Comparison of ENCODE assay signal across 19 cellular contexts in the genomic region with DNA sequence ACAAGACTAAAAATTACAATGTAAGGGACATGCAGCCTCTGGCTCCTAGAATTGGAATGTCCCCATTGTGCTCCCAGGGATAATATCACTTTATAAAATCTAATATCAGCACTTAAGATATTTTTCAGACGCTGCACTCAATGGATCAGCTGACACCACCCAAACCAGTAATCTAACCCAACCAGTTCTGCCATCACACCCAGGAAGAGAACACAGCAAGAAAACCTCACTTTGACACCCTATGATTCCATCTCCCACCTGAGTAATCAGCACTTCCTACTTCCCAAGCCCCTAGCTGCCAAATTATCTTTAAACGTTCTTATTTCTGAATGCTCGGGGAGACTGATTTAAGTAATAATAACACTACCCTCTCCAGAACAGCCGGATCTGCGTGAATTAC. TPM values are rescaled to one million over a fixed set of nuclear protein-coding genes. Genes with fewer than 3 reads are reported as not detected.
DNase-seq lines count a peak whose midpoint lies in the region; ATAC-seq and TF ChIP-seq lines count a peak whose summit lies in the region.
"Had no signal": no experiment of that assay in that cellular context is flagged by ENCODE, and none has a peak within 500 bp of the region (broad histone marks: within the 10 kb centered on the region; RNA-seq: fewer than 3 reads in every experiment).

No MANE protein-coding gene starts in this region.

- no peak overlapping the region for H3K4ac ChIP-seq in trophoblast cell (ENCODE audit: low read depth, low read length)

- no peak overlapping the region for H2AFZ ChIP-seq in trophoblast cell (ENCODE audit: insufficient read depth, low read length, poor library complexity)
- H2AFZ ChIP-seq: neural progenitor cell had no signal

- no peak overlapping the region for H3K27ac ChIP-seq in trophoblast cell (ENCODE audit: low read depth, low read length)
- H3K27ac ChIP-seq: 22Rv1, esophagus muscularis mucosa, neural progenitor cell, right lobe of liver had no signal

- no peak for DNase-seq in T-helper 1 cell
- no peak for DNase-seq in T-helper 17 cell
- DNase-seq in effector memory CD8-positive, alpha-beta T cell, result no peak
- DNase-seq in trophoblast cell, result peak; percentile 6 to 38
- DNase-seq in D341Med (ENCODE audit: low spot score), result no peak
- no peak for DNase-seq in HEK293T (ENCODE audit: extremely low spot score)
- DNase-seq in stimulated activated CD4-positive, alpha-beta T cell treated with anti-CD3 and anti-CD28 coated beads, Interleukin-2, amount 100 ng/mL, for 48 hours, result no peak
- DNase-seq: activated naive CD4-positive, alpha-beta T cell treated with anti-CD3 and anti-CD28 coated beads, Interleukin-2, amount 50 U/mL, for 16 hours; cerebellar nuclear complex; GOT3; NCI-H1436 treated with DMSO at 0.1 percent for 48 hours; right lobe of liver; stomach had no signal

- no peak overlapping the region for H4K8ac ChIP-seq in trophoblast cell (ENCODE audit: low read depth, low read length)

- H3K4me3 ChIP-seq in trophoblast cell (ENCODE audit: low read depth, low read length), result no peak overlapping the region
- H3K4me3 ChIP-seq: K562, neural progenitor cell had no signal

- H3K79me1 ChIP-seq in trophoblast cell (ENCODE audit: low read length), result peaks cover 2% of the 10 kb centered on the region

- no peak overlapping the region for H4K12ac ChIP-seq in trophoblast cell (ENCODE audit: low read depth, low read length)

- H3K4me3 Mint-ChIP-seq in T-helper 1 cell treated with Interleukin-12 subunit alpha and Interleukin-12 subunit beta and Interleukin-4 antibody, amounts not matched to agents 30 μg/mL and 1 μg/mL, for 36 hours, result peak overlapping the region; percentile 55
- H3K4me3 Mint-ChIP-seq in T-helper 17 cell, result peak overlapping the region; percentile 90
- H3K4me3 Mint-ChIP-seq in effector memory CD8-positive, alpha-beta T cell, result peak overlapping the region; percentile 87 to 99
- H3K4me3 Mint-ChIP-seq: neural progenitor cell had no signal

- no peak overlapping the region for H2AK5ac ChIP-seq in trophoblast cell (ENCODE audit: low read length)

- H3K4me2 ChIP-seq in trophoblast cell (ENCODE audit: low read length), result no peak overlapping the region
- H3K4me2 ChIP-seq: neural progenitor cell had no signal

- H3K9ac ChIP-seq in trophoblast cell (ENCODE audit: low read length), result no peak overlapping the region
- H3K9ac ChIP-seq: neural progenitor cell had no signal

- H3K27ac Mint-ChIP-seq in T-helper 1 cell treated with Interleukin-12 subunit alpha and Interleukin-12 subunit beta and Interleukin-4 antibody, amounts not matched to agents 30 μg/mL and 1 μg/mL, for 36 hours, result peak overlapping the region; percentile 10
- no peak overlapping the region for H3K27ac Mint-ChIP-seq in T-helper 17 cell
- H3K27ac Mint-ChIP-seq in effector memory CD8-positive, alpha-beta T cell, result peak overlapping the region in 1 of 2 donors; percentile 95
- H3K27ac Mint-ChIP-seq: neural progenitor cell had no signal

- CTCF ChIA-PET in HEK293T (lab: Yijun Ruan, JAX), result no interaction called here

- no peak overlapping the region for H3K14ac ChIP-seq in trophoblast cell (ENCODE audit: low read length)

- H3K36me3 ChIP-seq in trophoblast cell (ENCODE audit: control insufficient read depth in 1 of 2, insufficient read depth in 2 of 2, low read length in 2 of 2), result peaks cover 0 to 2% of the 10 kb centered on the region in 2 experiments
- H3K36me3 ChIP-seq: right lobe of liver had no signal

- peaks cover 47% of the 10 kb centered on the region for H3K4me1 Mint-ChIP-seq in T-helper 1 cell treated with Interleukin-12 subunit alpha and Interleukin-12 subunit beta and Interleukin-4 antibody, amounts not matched to agents 30 μg/mL and 1 μg/mL, for 36 hours (ENCODE audit: low read depth)
- peaks cover 42% of the 10 kb centered on the region for H3K4me1 Mint-ChIP-seq in T-helper 17 cell
- H3K4me1 Mint-ChIP-seq in effector memory CD8-positive, alpha-beta T cell (ENCODE audit: low read depth in 2 of 2), result peaks cover 57 to 61% of the 10 kb centered on the region in 2 donors
- H3K4me1 Mint-ChIP-seq: neural progenitor cell had no signal

- no peaks in the 10 kb centered on the region for H3K27me3 Mint-ChIP-seq in T-helper 1 cell treated with Interleukin-12 subunit alpha and Interleukin-12 subunit beta and Interleukin-4 antibody, amounts not matched to agents 30 μg/mL and 1 μg/mL, for 36 hours (ENCODE audit: low read depth)
- no peaks in the 10 kb centered on the region for H3K27me3 Mint-ChIP-seq in T-helper 17 cell
- no peaks in the 10 kb centered on the region for H3K27me3 Mint-ChIP-seq in effector memory CD8-positive, alpha-beta T cell

- H2BK120ac ChIP-seq in trophoblast cell (ENCODE audit: insufficient read depth, low read length, poor library complexity), result no peak overlapping the region

- H2BK5ac ChIP-seq in trophoblast cell (ENCODE audit: low read depth, low read length, poor library complexity), result no peak overlapping the region

- H3K9me3 Mint-ChIP-seq in T-helper 1 cell treated with Interleukin-12 subunit alpha and Interleukin-12 subunit beta and Interleukin-4 antibody, amounts not matched to agents 30 μg/mL and 1 μg/mL, for 36 hours, result peaks cover 19% of the 10 kb centered on the region
- no peaks in the 10 kb centered on the region for H3K9me3 Mint-ChIP-seq in effector memory CD8-positive, alpha-beta T cell

- no peak overlapping the region for H3K18ac ChIP-seq in trophoblast cell (ENCODE audit: low read length)

- peaks cover 52% of the 10 kb centered on the region for H3K36me3 Mint-ChIP-seq in T-helper 1 cell treated with Interleukin-12 subunit alpha and Interleukin-12 subunit beta and Interleukin-4 antibody, amounts not matched to agents 30 μg/mL and 1 μg/mL, for 36 hours (ENCODE audit: low read depth)
- H3K36me3 Mint-ChIP-seq in T-helper 17 cell (ENCODE audit: low read depth), result peaks cover 7% of the 10 kb centered on the region
- peaks cover 9% of the 10 kb centered on the region for H3K36me3 Mint-ChIP-seq in effector memory CD8-positive, alpha-beta T cell (ENCODE audit: insufficient read depth)
- H3K36me3 Mint-ChIP-seq: neural progenitor cell had no signal

- WGBS in trophoblast cell (ENCODE audit: extremely low coverage, insufficient coverage, insufficient read length), result no CpG with 5 or more reads among the region's 5 CpGs

- no peak overlapping the region for H4K91ac ChIP-seq in trophoblast cell (ENCODE audit: low read depth, low read length)

- H3K23ac ChIP-seq in trophoblast cell (ENCODE audit: low read length), result no peak overlapping the region

- POLR2A ChIA-PET in HEK293T (lab: Yijun Ruan, JAX), result no interaction called here

- H3K4me1 ChIP-seq in trophoblast cell (ENCODE audit: control insufficient read depth in 1 of 2, insufficient read depth in 2 of 2, low read length in 2 of 2), result peaks cover 3 to 6% of the 10 kb centered on the region in 2 experiments

- H3K9me3 ChIP-seq in T-helper 17 cell (ENCODE audit: control insufficient read depth, low read length, poor library complexity, severe bottlenecking) (no peaks in the 10 kb centered on the region), trophoblast cell (ENCODE audit: insufficient read depth, low read depth, low read length) (peaks cover 1% of the 10 kb centered on the region)
- H3K9me3 ChIP-seq: right lobe of liver, stomach had no signal

- H3K79me2 ChIP-seq in trophoblast cell (ENCODE audit: control insufficient read depth, insufficient read depth, low read length, poor library complexity), result no peaks in the 10 kb centered on the region

- no peak overlapping the region for H2BK12ac ChIP-seq in trophoblast cell (ENCODE audit: low read length)

- no peak for ATAC-seq in T-helper 17 cell
- no peak for ATAC-seq in effector memory CD8-positive, alpha-beta T cell (replicated peaks)
- ATAC-seq: K562, left lobe of liver, right lobe of liver had no signal

- H3K27me3 ChIP-seq in trophoblast cell (ENCODE audit: insufficient read depth, low read length), result no peaks in the 10 kb centered on the region
- H3K27me3 ChIP-seq: esophagus muscularis mucosa, neural progenitor cell, right lobe of liver, stomach had no signal

TF ChIP-seq in HEK293T, 16 proteins besides CTCF, POLR2A, EP300 and RAD21:
- TF ChIP-seq BHLHE40 (IDR thresholded peaks at IDR 0.05; ENCODE audit: borderline replicate concordance), result no peak
- TF ChIP-seq FOXM1 (IDR thresholded peaks at IDR 0.05; ENCODE audit: borderline replicate concordance), result no peak
- no peak for TF ChIP-seq LEF1 (IDR thresholded peaks at IDR 0.05; ENCODE audit: borderline replicate concordance)
- no peak for TF ChIP-seq SUZ12 (IDR thresholded peaks at IDR 0.05)
- TF ChIP-seq SP1 (IDR thresholded peaks at IDR 0.05), result no peak
- TF ChIP-seq, protein P1, sequence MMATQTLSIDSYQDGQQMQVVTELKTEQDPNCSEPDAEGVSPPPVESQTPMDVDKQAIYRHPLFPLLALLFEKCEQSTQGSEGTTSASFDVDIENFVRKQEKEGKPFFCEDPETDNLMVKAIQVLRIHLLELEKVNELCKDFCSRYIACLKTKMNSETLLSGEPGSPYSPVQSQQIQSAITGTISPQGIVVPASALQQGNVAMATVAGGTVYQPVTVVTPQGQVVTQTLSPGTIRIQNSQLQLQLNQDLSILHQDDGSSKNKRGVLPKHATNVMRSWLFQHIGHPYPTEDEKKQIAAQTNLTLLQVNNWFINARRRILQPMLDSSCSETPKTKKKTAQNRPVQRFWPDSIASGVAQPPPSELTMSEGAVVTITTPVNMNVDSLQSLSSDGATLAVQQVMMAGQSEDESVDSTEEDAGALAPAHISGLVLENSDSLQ (IDR thresholded peaks at IDR 0.05), result no peak
- no peak for TF ChIP-seq HDGF (IDR thresholded peaks at IDR 0.05; ENCODE audit: borderline replicate concordance)
- TF ChIP-seq L3MBTL2 (conservative IDR thresholded peaks at IDR 0.05), result no peak
- no peak for TF ChIP-seq FOXK2 (IDR thresholded peaks at IDR 0.05)
- TF ChIP-seq TARDBP (IDR thresholded peaks at IDR 0.05), result no peak
- TF ChIP-seq CTBP1 (IDR thresholded peaks at IDR 0.05; ENCODE audit: borderline replicate concordance), result no peak
- TF ChIP-seq NFRKB (IDR thresholded peaks at IDR 0.05), result no peak
- no peak for TF ChIP-seq ARNT (IDR thresholded peaks at IDR 0.05)
- no peak for TF ChIP-seq ELF4 (IDR thresholded peaks at IDR 0.05)
- TF ChIP-seq ZNF384 (IDR thresholded peaks at IDR 0.05), result no peak
- TF ChIP-seq FOXA1 (IDR thresholded peaks at IDR 0.05), result no peak

RNA-seq across cellular contexts. Expression of gene CASP4, which starts 2.6 kb away (rescaled TPM):
- total RNA-seq in T-helper 17 cell, result 100 to 1,000 TPM in 1 of 2 donors, 10 to 100 TPM in 1; 97.2 to 102 TPM
- 9.5 and 10.1 TPM in 2 replicates for polyA plus RNA-seq in trophoblast cell (2013)

RNA-seq across cellular contexts. Expression of gene CASP5, which starts 57.2 kb away (rescaled TPM):
- total RNA-seq in T-helper 17 cell, result not detected
- 0.05 TPM in 1 of 2 replicates, not detected in the other for polyA plus RNA-seq in trophoblast cell (2013)
- total RNA-seq: K562, left lobe of liver had no signal
- polyA plus RNA-seq: K562 had no signal

Comparison
In these comparisons a context has a peak if more than half of its experiments do, and no peak if none do; other contexts are left out.
1. DNase-seq: peak in trophoblast cell (2 of 2); none in T-helper 1 cell (0 of 5), T-helper 17 cell (0 of 3), effector memory CD8-positive, alpha-beta T cell (0 of 3), D341Med (single experiment), HEK293T (single experiment) and stimulated activated CD4-positive, alpha-beta T cell treated with anti-CD3 and anti-CD28 coated beads, Interleukin-2, amount 100 ng/mL, for 48 hours (0 of 2).
2. Peak in every context shown above with its lines, with median percentiles within 50 percentile points of each other: H3K4me3 Mint-ChIP-seq.